ENCODE assay signal across 9 cellular contexts in the genomic region with DNA sequence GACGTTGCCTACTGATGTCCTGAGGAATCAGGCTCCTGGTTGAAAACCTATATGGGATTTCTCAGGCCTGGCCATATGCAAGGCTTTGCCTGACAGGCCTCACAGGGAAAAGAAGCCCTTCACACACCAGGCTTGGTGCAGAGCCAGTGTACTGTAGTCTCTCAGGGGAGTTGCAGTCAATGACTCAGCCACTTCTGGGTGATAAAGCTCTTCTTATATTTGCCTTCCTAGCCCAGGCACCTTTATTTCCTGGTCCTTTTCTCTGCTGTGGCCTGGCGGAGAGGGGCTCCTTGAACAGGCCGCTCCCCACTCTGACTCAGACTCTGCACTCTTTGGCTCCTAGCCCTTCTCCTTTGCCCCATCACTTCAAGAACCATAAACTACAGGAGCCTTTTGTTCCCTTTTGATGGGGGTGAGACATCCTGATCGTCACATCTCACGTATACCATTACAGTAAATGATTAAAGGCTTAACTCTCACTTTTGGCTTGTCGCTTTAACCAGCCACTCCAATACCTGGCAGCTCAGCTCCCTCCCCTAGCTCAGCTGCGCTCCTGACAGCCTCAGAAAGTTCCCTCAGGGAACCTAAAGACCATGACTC.
DNase-seq lines count a peak whose midpoint lies in the region; ATAC-seq and TF ChIP-seq lines count a peak whose summit lies in the region.
"Had no signal": no experiment of that assay in that cellular context is flagged by ENCODE, and none has a peak within 500 bp of the region (broad histone marks: within the 10 kb centered on the region; RNA-seq: fewer than 3 reads in every experiment).

No MANE protein-coding gene starts in this region.

- no peak for TF ChIP-seq CTCF in NB4 (IDR thresholded peaks at IDR 0.05; ENCODE audit: low read depth, low read length)
- TF ChIP-seq CTCF in GM13977 (IDR thresholded peaks at IDR 0.05; ENCODE audit: extremely low read depth, insufficient read depth, missing control alignments): no peak

- in situ Hi-C loops in GM13977 (cut with MboI; ENCODE audit: low pct_unique_long_range_greater_than_20kb, low sequenced_read_pairs, unreplicated experiment): no loop called here

- peak; percentile 89 for DNase-seq in NB4 (ENCODE audit: low read depth)
- DNase-seq in kidney glomerular epithelial cell (lab: John Stamatoyannopoulos, UW): peak; percentile 90
- DNase-seq in GM13977 (ENCODE audit: low spot score): no peak
- no peak for DNase-seq in GDM1 (lab: John Stamatoyannopoulos, UW)
- DNase-seq: psoas muscle had no signal

- H3K4me3 ChIP-seq in NB4 (ENCODE audit: low read depth, low read length): no peak overlapping the region
- H3K4me3 ChIP-seq: psoas muscle had no signal

- TF ChIP-seq POLR2A in NB4 (IDR thresholded peaks at IDR 0.05; ENCODE audit: extremely low read depth, insufficient read length): no peak

- H3K27ac ChIP-seq in angular gyrus (ENCODE audit: low read depth, low read length): peak overlapping the region; percentile 26
- H3K27ac ChIP-seq: psoas muscle had no signal

- ATAC-seq in GM19023 (IDR thresholded peaks at IDR 0.05; ENCODE audit: unreplicated experiment): peak; percentile 48
- no peak for ATAC-seq in GM18873 (IDR thresholded peaks at IDR 0.05; ENCODE audit: low FRiP score, unreplicated experiment)
- ATAC-seq in HG03469 (IDR thresholded peaks at IDR 0.05; ENCODE audit: unreplicated experiment): no peak

Comparison
In these comparisons a context has a peak if more than half of its experiments do, and no peak if none do; other contexts are left out.
1. DNase-seq: peak in NB4 (single experiment) and kidney glomerular epithelial cell (single experiment); none in GM13977 (single experiment) and GDM1 (single experiment).